9 cellular contexts compared by ENCODE assay signal in genomic region chr1:12152106-12152891, GRCh38. TPM values are rescaled to one million over a fixed set of nuclear protein-coding genes. Genes with fewer than 3 reads are reported as not detected.
DNase-seq lines count a peak whose midpoint lies in the region; ATAC-seq and TF ChIP-seq lines count a peak whose summit lies in the region.
"Had no signal": no experiment of that assay in that cellular context is flagged by ENCODE, and none has a peak within 500 bp of the region (broad histone marks: within the 10 kb centered on the region; RNA-seq: fewer than 3 reads in every experiment).

No MANE protein-coding gene starts in this region.

- no peaks in the 10 kb centered on the region for H3K27me3 Mint-ChIP-seq in CD4-positive, alpha-beta T cell

- intact Hi-C loops in CD4-positive, alpha-beta T cell (cut with DNase I, micrococcal nuclease) = no loop called here

- no peaks in the 10 kb centered on the region for H3K9me3 ChIP-seq in CD4-positive, alpha-beta T cell (ENCODE audit: control insufficient read depth, low read length)
- H3K9me3 ChIP-seq in effector memory CD4-positive, alpha-beta T cell (ENCODE audit: control insufficient read depth, low read length) = no peaks in the 10 kb centered on the region

- POLR2A ChIA-PET in CD4-positive, alpha-beta T cell (lab: Charles Lee) = interaction anchor here (0.8 to 1.4 kb wide), 3 partner anchors 9 to 19 kb away, joined by 3 to 6 read pairs (median 4); partner anchors contain the start of gene TNFRSF1B

- peak overlapping the region; percentile 96 for H3K27ac Mint-ChIP-seq in CD4-positive, alpha-beta T cell

- peak overlapping the region; percentile 59 for H3K4me3 Mint-ChIP-seq in CD4-positive, alpha-beta T cell

- H3K9me3 Mint-ChIP-seq in CD4-positive, alpha-beta T cell = no peaks in the 10 kb centered on the region

- no peak for TF ChIP-seq CTCF in CD4-positive, alpha-beta T cell (IDR thresholded peaks at IDR 0.05)

- H3K4me3 ChIP-seq in effector memory CD4-positive, alpha-beta T cell (ENCODE audit: insufficient read depth, low read depth, low read length, poor library complexity, severe bottlenecking) = no peak overlapping the region
- H3K4me3 ChIP-seq: lung had no signal

- CTCF ChIA-PET in CD4-positive, alpha-beta T cell (lab: Charles Lee) = interaction anchor here (1.6 kb wide), 1 partner anchor 10 kb away, joined by 3 read pairs; no protein-coding TSS in a partner anchor

- ATAC-seq in CD4-positive, alpha-beta T cell (ENCODE audit: poor library complexity) = no peak
- ATAC-seq in GM19324 (IDR thresholded peaks at IDR 0.05; ENCODE audit: low FRiP score, unreplicated experiment) = peak; percentile 69
- ATAC-seq in HG03159 (IDR thresholded peaks at IDR 0.05; ENCODE audit: unreplicated experiment) = peak; percentile 68

- H3K36me3 Mint-ChIP-seq in CD4-positive, alpha-beta T cell (ENCODE audit: low read depth) = no peaks in the 10 kb centered on the region

- H3K27me3 ChIP-seq in CD4-positive, alpha-beta T cell (ENCODE audit: control insufficient read depth, insufficient read depth, low read length) = no peaks in the 10 kb centered on the region
- H3K27me3 ChIP-seq in effector memory CD4-positive, alpha-beta T cell (replicated peaks; ENCODE audit: control insufficient read depth, insufficient read depth, low read length, poor library complexity, severe bottlenecking) = no peaks in the 10 kb centered on the region

- peaks cover 86% of the 10 kb centered on the region for H3K4me1 Mint-ChIP-seq in CD4-positive, alpha-beta T cell (ENCODE audit: low read depth)

- H3K36me3 ChIP-seq in effector memory CD4-positive, alpha-beta T cell (ENCODE audit: control insufficient read depth, insufficient read depth, low read length) = no peaks in the 10 kb centered on the region

- peak overlapping the region; percentile 58 for H3K27ac ChIP-seq in CD4-positive, alpha-beta T cell (ENCODE audit: low read depth, low read length)
- peak overlapping the region; percentile 69 for H3K27ac ChIP-seq in effector memory CD4-positive, alpha-beta T cell (ENCODE audit: insufficient read depth, low read length, poor library complexity, severe bottlenecking)

- DNase-seq in CD4-positive, alpha-beta T cell = no peak
- DNase-seq in effector memory CD4-positive, alpha-beta T cell = no peak
- DNase-seq in SW480 (ENCODE audit: low spot score) (no peak), SHP77 treated with DMSO at 0.1 percent for 48 hours (lab: John Stamatoyannopoulos, UW) (no peak), GM03348 (ENCODE audit: low spot score) (no peak), NCI-H226 (no peak)

- peaks cover 82% of the 10 kb centered on the region for H3K4me1 ChIP-seq in effector memory CD4-positive, alpha-beta T cell (ENCODE audit: control insufficient read depth, insufficient read depth, low read length, poor library complexity, severe bottlenecking)

RNA-seq across cellular contexts. Expression of gene TNFRSF1B, which starts 14.5 kb away (rescaled TPM):
- 10 to 100 TPM; 61.9 to 62.6 TPM for total RNA-seq in CD4-positive, alpha-beta T cell
